In the genomic region with DNA sequence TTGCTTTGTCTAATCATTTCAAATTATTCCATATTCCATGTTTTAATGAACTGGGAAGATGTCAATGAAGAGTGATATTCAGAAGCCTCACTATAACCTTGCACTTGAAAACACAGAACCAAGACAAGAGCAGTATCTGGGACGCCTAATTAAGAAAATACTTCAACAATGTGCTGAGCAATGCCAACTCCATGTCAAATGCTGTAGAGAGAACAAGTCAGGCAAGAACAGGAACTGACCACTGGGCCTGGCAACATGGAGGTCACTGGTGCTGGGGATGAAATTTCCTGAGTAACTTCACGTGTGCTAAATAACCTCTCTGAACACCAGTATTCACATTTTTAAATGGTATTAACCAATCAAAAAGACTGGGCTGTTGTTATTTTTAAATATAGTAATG, we compare ENCODE assay signal across 6 cellular contexts.
"Had no signal": no experiment of that assay in that cellular context is flagged by ENCODE, and none has a peak within 500 bp of the region (broad histone marks: within the 10 kb centered on the region; RNA-seq: fewer than 3 reads in every experiment).

No MANE protein-coding gene starts in this region.

- H3K9me3 Mint-ChIP-seq: GM23338, H9, IgD-negative memory B cell had no signal

- H3K4me1 Mint-ChIP-seq: GM23338, H9, IgD-negative memory B cell had no signal

- H3K4me3 ChIP-seq: GM23338 had no signal

- H3K4me3 Mint-ChIP-seq: GM23338, H9, IgD-negative memory B cell had no signal

- H3K27ac ChIP-seq: HL-60 had no signal

- ATAC-seq: GM23338, HepG2 had no signal

- DNase-seq: H9, HCEC 1CT had no signal

- H3K27me3 Mint-ChIP-seq: IgD-negative memory B cell had no signal

- H3K27ac Mint-ChIP-seq: GM23338, H9, IgD-negative memory B cell had no signal
